ENCODE assay signal across 1 cellular context in genomic region chr17:48628641-48629410, GRCh38.
TF ChIP-seq lines count a peak whose summit lies in the region.

No MANE protein-coding gene starts in this region.

TF ChIP-seq in K562, 482 proteins besides CTCF, POLR2A, EP300 and RAD21:
- TF ChIP-seq ZNF589 (CRISPR knock-in tag; IDR thresholded peaks at IDR 0.05; ENCODE audit: low read depth) (no peak), POLR2B (IDR thresholded peaks at IDR 0.05; ENCODE audit: low read depth, partially characterized antibody) (no peak), ZNF143 (CRISPR knock-in tag; IDR thresholded peaks at IDR 0.05) (no peak), SAFB (IDR thresholded peaks at IDR 0.05; ENCODE audit: borderline replicate concordance, low read depth, low read length) (no peak), ZNF449 (CRISPR knock-in tag; IDR thresholded peaks at IDR 0.05) (no peak), OTX1 (CRISPR knock-in tag; IDR thresholded peaks at IDR 0.05) (0 out of 2 replicates have a peak, but pooled peaks have one; percentile 19), HDGF (IDR thresholded peaks at IDR 0.05) (peak; percentile 25; the same call in 1 of the 2 replicates), UBTF (IDR thresholded peaks at IDR 0.05; ENCODE audit: borderline replicate concordance in 1 of 2, low read depth in 2 of 2, low read length in 2 of 2) (peak; percentile 56 to 59; a peak in 3 of 4 replicates), L3MBTL2 (IDR thresholded peaks at IDR 0.05) (no peak), E2F8 (IDR thresholded peaks at IDR 0.05; ENCODE audit: low read depth, partially characterized antibody) (no peak), FOXM1 (IDR thresholded peaks at IDR 0.05; ENCODE audit: low read depth) (no peak), FOXM1 (CRISPR knock-in tag; IDR thresholded peaks at IDR 0.05; ENCODE audit: low read depth) (0 out of 2 replicates have a peak, but pooled peaks have one; percentile 42), SMAD4 (CRISPR knock-in tag; conservative IDR thresholded peaks at IDR 0.05) (0 out of 2 replicates have a peak, but pooled peaks have one; percentile 22), ZFX (CRISPR knock-in tag; IDR thresholded peaks at IDR 0.05) (peak; percentile 54), ELK3 (CRISPR knock-in tag; IDR thresholded peaks at IDR 0.05) (no peak), HOMEZ (CRISPR knock-in tag; IDR thresholded peaks at IDR 0.05) (no peak), ZNF263 (CRISPR knock-in tag; IDR thresholded peaks at IDR 0.05; ENCODE audit: borderline replicate concordance) (peak; percentile 57; the same call in 1 of the 2 replicates), MLLT1 (IDR thresholded peaks at IDR 0.05) (peak; percentile 74 to 82), CHD7 (IDR thresholded peaks at IDR 0.05; ENCODE audit: low read depth, low read length) (no peak), TSC22D4 (tag; IDR thresholded peaks at IDR 0.05) (no peak), XRCC3 (IDR thresholded peaks at IDR 0.05) (no peak), ZNF586 (CRISPR knock-in tag; conservative IDR thresholded peaks at IDR 0.05) (no peak), NR2C2 (CRISPR knock-in tag; IDR thresholded peaks at IDR 0.05) (no peak), NR2C2 (tag; IDR thresholded peaks at IDR 0.05) (0 out of 2 replicates have a peak, but pooled peaks have one; percentile 15), ZFPM2 (CRISPR knock-in tag; IDR thresholded peaks at IDR 0.05) (no peak), CHD1 (IDR thresholded peaks at IDR 0.05; ENCODE audit: low read length) (peak; percentile 68), HDAC3 (IDR thresholded peaks at IDR 0.05; ENCODE audit: borderline replicate concordance, partially characterized antibody) (no peak), NELFE (IDR thresholded peaks at IDR 0.05; ENCODE audit: insufficient read depth, insufficient read length) (no peak), GABPA (tag; conservative IDR thresholded peaks at IDR 0.05; ENCODE audit: low read depth) (no peak), KLF10 (CRISPR knock-in tag; IDR thresholded peaks at IDR 0.05) (no peak), ATF4 (CRISPR knock-in tag; IDR thresholded peaks at IDR 0.05) (no peak), ZNF644 (tag; IDR thresholded peaks at IDR 0.05; ENCODE audit: low read depth) (0 out of 2 replicates have a peak, but pooled peaks have one; percentile 11), ETV5 (CRISPR knock-in tag; IDR thresholded peaks at IDR 0.05; ENCODE audit: low read depth) (0 out of 2 replicates have a peak, but pooled peaks have one; percentile 17), ARNT (IDR thresholded peaks at IDR 0.05) (no peak)
